Comparison of ENCODE assay signal across 1 cellular context in the genomic region with DNA sequence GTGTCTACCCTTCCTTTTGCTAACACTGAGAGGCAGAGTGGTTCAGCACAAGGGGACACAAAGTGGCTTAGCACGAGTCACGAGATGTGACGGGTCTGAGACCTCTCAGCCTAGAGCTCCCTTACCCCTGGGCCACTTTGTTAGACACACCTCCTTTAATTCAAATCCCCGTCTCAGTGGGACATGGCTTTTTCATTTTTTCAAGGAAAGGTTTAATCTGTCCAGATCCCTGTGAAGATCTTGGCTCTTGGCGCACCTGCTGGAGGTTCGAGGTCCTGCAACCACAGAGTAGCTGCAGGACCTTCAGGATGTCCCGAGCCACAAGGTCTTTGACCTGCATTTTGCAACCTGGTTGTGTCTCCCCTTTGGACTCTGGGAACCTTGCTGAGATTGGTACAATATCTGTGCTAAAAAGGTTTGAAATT.
TF ChIP-seq lines count a peak whose summit lies in the region.

No MANE protein-coding gene starts in this region.

TF ChIP-seq in HepG2, 621 proteins besides CTCF, POLR2A, EP300 and RAD21 (continued from another document and continues in another):
- TF ChIP-seq, protein P1, sequence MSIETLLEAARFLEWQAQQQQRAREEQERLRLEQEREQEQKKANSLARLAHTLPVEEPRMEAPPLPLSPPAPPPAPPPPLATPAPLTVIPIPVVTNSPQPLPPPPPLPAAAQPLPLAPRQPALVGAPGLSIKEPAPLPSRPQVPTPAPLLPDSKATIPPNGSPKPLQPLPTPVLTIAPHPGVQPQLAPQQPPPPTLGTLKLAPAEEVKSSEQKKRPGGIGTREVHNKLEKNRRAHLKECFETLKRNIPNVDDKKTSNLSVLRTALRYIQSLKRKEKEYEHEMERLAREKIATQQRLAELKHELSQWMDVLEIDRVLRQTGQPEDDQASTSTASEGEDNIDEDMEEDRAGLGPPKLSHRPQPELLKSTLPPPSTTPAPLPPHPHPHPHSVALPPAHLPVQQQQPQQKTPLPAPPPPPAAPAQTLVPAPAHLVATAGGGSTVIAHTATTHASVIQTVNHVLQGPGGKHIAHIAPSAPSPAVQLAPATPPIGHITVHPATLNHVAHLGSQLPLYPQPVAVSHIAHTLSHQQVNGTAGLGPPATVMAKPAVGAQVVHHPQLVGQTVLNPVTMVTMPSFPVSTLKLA (IDR thresholded peaks at IDR 0.05): no peak
- TF ChIP-seq ZNF562 (CRISPR knock-in tag; IDR thresholded peaks at IDR 0.05; ENCODE audit: borderline replicate concordance) (no peak), RARG (CRISPR knock-in tag; IDR thresholded peaks at IDR 0.05; ENCODE audit: low read depth) (no peak), RXRB (CRISPR knock-in tag; IDR thresholded peaks at IDR 0.05; ENCODE audit: borderline replicate concordance) (peak; percentile 86), NFRKB (IDR thresholded peaks at IDR 0.05) (no peak), ZNF44 (CRISPR knock-in tag; IDR thresholded peaks at IDR 0.05) (0 out of 2 replicates have a peak, but pooled peaks have one; percentile 48), ZNF292 (CRISPR knock-in tag; IDR thresholded peaks at IDR 0.05; ENCODE audit: borderline replicate concordance, low read depth) (no peak), RCOR2 (CRISPR knock-in tag; IDR thresholded peaks at IDR 0.05) (peak; percentile 90), HOXD1 (CRISPR knock-in tag; IDR thresholded peaks at IDR 0.05) (no peak), ZNF337 (CRISPR knock-in tag; IDR thresholded peaks at IDR 0.05; ENCODE audit: borderline replicate concordance, low read depth) (no peak), SUZ12 (IDR thresholded peaks at IDR 0.05; ENCODE audit: low read depth, low read length) (no peak), ZBTB21 (CRISPR knock-in tag; IDR thresholded peaks at IDR 0.05) (no peak), SOX5 (CRISPR knock-in tag; IDR thresholded peaks at IDR 0.05; ENCODE audit: borderline replicate concordance) (peak; percentile 41; the same call in 1 of the 2 replicates), ZNF557 (CRISPR knock-in tag; IDR thresholded peaks at IDR 0.05) (no peak), SOX6 (IDR thresholded peaks at IDR 0.05) (no peak), SOX6 (CRISPR knock-in tag; IDR thresholded peaks at IDR 0.05) (peak; percentile 72), SMARCC2 (IDR thresholded peaks at IDR 0.05) (no peak), PITX1 (CRISPR knock-in tag; IDR thresholded peaks at IDR 0.05) (no peak), SMAD3 (CRISPR knock-in tag; IDR thresholded peaks at IDR 0.05) (peak; percentile 30; the same call in 1 of the 2 replicates), SOX13 (IDR thresholded peaks at IDR 0.05) (no peak), SOX13 (CRISPR knock-in tag; conservative IDR thresholded peaks at IDR 0.05 in 1 of 2, IDR thresholded peaks at IDR 0.05 in 1 of 2) (peak in 1 of 2 experiments; percentile 65; a peak in 1 of 4 replicates), ZNF543 (CRISPR knock-in tag; IDR thresholded peaks at IDR 0.05) (no peak), PHF20 (CRISPR knock-in tag; IDR thresholded peaks at IDR 0.05) (no peak), ZKSCAN5 (CRISPR knock-in tag; IDR thresholded peaks at IDR 0.05) (no peak), JUN (CRISPR knock-in tag; IDR thresholded peaks at IDR 0.05) (no peak), ZNF20 (CRISPR knock-in tag; IDR thresholded peaks at IDR 0.05) (no peak), ZSCAN25 (CRISPR knock-in tag; IDR thresholded peaks at IDR 0.05) (no peak)
- TF ChIP-seq, protein P2, sequence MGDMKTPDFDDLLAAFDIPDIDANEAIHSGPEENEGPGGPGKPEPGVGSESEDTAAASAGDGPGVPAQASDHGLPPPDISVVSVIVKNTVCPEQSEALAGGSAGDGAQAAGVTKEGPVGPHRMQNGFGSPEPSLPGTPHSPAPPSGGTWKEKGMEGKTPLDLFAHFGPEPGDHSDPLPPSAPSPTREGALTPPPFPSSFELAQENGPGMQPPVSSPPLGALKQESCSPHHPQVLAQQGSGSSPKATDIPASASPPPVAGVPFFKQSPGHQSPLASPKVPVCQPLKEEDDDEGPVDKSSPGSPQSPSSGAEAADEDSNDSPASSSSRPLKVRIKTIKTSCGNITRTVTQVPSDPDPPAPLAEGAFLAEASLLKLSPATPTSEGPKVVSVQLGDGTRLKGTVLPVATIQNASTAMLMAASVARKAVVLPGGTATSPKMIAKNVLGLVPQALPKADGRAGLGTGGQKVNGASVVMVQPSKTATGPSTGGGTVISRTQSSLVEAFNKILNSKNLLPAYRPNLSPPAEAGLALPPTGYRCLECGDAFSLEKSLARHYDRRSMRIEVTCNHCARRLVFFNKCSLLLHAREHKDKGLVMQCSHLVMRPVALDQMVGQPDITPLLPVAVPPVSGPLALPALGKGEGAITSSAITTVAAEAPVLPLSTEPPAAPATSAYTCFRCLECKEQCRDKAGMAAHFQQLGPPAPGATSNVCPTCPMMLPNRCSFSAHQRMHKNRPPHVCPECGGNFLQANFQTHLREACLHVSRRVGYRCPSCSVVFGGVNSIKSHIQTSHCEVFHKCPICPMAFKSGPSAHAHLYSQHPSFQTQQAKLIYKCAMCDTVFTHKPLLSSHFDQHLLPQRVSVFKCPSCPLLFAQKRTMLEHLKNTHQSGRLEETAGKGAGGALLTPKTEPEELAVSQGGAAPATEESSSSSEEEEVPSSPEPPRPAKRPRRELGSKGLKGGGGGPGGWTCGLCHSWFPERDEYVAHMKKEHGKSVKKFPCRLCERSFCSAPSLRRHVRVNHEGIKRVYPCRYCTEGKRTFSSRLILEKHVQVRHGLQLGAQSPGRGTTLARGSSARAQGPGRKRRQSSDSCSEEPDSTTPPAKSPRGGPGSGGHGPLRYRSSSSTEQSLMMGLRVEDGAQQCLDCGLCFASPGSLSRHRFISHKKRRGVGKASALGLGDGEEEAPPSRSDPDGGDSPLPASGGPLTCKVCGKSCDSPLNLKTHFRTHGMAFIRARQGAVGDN (CRISPR knock-in tag; IDR thresholded peaks at IDR 0.05): no peak
- TF ChIP-seq, protein P3, sequence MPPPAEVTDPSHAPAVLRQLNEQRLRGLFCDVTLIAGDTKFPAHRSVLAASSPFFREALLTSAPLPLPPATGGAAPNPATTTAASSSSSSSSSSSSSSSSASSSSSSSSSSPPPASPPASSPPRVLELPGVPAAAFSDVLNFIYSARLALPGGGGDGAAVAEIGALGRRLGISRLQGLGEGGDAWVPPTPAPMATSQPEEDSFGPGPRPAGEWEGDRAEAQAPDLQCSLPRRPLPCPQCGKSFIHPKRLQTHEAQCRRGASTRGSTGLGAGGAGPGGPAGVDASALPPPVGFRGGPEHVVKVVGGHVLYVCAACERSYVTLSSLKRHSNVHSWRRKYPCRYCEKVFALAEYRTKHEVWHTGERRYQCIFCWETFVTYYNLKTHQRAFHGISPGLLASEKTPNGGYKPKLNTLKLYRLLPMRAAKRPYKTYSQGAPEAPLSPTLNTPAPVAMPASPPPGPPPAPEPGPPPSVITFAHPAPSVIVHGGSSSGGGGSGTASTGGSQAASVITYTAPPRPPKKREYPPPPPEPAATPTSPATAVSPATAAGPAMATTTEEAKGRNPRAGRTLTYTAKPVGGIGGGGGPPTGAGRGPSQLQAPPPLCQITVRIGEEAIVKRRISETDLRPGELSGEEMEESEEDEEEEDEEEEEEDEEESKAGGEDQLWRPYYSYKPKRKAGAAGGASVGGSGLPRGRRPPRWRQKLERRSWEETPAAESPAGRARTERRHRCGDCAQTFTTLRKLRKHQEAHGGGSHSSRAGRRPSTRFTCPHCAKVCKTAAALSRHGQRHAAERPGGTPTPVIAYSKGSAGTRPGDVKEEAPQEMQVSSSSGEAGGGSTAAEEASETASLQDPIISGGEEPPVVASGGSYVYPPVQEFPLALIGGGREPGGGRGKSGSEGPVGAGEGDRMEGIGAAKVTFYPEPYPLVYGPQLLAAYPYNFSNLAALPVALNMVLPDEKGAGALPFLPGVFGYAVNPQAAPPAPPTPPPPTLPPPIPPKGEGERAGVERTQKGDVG (CRISPR knock-in tag; IDR thresholded peaks at IDR 0.05; ENCODE audit: borderline replicate concordance): no peak
- TF ChIP-seq, protein P4, sequence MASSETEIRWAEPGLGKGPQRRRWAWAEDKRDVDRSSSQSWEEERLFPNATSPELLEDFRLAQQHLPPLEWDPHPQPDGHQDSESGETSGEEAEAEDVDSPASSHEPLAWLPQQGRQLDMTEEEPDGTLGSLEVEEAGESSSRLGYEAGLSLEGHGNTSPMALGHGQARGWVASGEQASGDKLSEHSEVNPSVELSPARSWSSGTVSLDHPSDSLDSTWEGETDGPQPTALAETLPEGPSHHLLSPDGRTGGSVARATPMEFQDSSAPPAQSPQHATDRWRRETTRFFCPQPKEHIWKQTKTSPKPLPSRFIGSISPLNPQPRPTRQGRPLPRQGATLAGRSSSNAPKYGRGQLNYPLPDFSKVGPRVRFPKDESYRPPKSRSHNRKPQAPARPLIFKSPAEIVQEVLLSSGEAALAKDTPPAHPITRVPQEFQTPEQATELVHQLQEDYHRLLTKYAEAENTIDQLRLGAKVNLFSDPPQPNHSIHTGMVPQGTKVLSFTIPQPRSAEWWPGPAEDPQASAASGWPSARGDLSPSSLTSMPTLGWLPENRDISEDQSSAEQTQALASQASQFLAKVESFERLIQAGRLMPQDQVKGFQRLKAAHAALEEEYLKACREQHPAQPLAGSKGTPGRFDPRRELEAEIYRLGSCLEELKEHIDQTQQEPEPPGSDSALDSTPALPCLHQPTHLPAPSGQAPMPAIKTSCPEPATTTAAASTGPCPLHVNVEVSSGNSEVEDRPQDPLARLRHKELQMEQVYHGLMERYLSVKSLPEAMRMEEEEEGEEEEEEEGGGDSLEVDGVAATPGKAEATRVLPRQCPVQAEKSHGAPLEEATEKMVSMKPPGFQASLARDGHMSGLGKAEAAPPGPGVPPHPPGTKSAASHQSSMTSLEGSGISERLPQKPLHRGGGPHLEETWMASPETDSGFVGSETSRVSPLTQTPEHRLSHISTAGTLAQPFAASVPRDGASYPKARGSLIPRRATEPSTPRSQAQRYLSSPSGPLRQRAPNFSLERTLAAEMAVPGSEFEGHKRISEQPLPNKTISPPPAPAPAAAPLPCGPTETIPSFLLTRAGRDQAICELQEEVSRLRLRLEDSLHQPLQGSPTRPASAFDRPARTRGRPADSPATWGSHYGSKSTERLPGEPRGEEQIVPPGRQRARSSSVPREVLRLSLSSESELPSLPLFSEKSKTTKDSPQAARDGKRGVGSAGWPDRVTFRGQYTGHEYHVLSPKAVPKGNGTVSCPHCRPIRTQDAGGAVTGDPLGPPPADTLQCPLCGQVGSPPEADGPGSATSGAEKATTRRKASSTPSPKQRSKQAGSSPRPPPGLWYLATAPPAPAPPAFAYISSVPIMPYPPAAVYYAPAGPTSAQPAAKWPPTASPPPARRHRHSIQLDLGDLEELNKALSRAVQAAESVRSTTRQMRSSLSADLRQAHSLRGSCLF (CRISPR knock-in tag; IDR thresholded peaks at IDR 0.05; ENCODE audit: borderline replicate concordance): no peak
- TF ChIP-seq, protein P5, sequence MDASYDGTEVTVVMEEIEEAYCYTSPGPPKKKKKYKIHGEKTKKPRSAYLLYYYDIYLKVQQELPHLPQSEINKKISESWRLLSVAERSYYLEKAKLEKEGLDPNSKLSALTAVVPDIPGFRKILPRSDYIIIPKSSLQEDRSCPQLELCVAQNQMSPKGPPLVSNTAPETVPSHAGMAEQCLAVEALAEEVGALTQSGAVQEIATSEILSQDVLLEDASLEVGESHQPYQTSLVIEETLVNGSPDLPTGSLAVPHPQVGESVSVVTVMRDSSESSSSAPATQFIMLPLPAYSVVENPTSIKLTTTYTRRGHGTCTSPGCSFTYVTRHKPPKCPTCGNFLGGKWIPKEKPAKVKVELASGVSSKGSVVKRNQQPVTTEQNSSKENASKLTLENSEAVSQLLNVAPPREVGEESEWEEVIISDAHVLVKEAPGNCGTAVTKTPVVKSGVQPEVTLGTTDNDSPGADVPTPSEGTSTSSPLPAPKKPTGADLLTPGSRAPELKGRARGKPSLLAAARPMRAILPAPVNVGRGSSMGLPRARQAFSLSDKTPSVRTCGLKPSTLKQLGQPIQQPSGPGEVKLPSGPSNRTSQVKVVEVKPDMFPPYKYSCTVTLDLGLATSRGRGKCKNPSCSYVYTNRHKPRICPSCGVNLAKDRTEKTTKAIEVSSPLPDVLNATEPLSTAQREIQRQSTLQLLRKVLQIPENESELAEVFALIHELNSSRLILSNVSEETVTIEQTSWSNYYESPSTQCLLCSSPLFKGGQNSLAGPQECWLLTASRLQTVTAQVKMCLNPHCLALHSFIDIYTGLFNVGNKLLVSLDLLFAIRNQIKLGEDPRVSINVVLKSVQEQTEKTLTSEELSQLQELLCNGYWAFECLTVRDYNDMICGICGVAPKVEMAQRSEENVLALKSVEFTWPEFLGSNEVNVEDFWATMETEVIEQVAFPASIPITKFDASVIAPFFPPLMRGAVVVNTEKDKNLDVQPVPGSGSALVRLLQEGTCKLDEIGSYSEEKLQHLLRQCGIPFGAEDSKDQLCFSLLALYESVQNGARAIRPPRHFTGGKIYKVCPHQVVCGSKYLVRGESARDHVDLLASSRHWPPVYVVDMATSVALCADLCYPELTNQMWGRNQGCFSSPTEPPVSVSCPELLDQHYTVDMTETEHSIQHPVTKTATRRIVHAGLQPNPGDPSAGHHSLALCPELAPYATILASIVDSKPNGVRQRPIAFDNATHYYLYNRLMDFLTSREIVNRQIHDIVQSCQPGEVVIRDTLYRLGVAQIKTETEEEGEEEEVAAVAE (CRISPR knock-in tag; IDR thresholded peaks at IDR 0.05; ENCODE audit: borderline replicate concordance): no peak
- TF ChIP-seq, protein P6, sequence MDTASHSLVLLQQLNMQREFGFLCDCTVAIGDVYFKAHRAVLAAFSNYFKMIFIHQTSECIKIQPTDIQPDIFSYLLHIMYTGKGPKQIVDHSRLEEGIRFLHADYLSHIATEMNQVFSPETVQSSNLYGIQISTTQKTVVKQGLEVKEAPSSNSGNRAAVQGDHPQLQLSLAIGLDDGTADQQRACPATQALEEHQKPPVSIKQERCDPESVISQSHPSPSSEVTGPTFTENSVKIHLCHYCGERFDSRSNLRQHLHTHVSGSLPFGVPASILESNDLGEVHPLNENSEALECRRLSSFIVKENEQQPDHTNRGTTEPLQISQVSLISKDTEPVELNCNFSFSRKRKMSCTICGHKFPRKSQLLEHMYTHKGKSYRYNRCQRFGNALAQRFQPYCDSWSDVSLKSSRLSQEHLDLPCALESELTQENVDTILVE (CRISPR knock-in tag; IDR thresholded peaks at IDR 0.05): 0 out of 2 replicates have a peak, but pooled peaks have one; percentile 24
- TF ChIP-seq, protein P7, sequence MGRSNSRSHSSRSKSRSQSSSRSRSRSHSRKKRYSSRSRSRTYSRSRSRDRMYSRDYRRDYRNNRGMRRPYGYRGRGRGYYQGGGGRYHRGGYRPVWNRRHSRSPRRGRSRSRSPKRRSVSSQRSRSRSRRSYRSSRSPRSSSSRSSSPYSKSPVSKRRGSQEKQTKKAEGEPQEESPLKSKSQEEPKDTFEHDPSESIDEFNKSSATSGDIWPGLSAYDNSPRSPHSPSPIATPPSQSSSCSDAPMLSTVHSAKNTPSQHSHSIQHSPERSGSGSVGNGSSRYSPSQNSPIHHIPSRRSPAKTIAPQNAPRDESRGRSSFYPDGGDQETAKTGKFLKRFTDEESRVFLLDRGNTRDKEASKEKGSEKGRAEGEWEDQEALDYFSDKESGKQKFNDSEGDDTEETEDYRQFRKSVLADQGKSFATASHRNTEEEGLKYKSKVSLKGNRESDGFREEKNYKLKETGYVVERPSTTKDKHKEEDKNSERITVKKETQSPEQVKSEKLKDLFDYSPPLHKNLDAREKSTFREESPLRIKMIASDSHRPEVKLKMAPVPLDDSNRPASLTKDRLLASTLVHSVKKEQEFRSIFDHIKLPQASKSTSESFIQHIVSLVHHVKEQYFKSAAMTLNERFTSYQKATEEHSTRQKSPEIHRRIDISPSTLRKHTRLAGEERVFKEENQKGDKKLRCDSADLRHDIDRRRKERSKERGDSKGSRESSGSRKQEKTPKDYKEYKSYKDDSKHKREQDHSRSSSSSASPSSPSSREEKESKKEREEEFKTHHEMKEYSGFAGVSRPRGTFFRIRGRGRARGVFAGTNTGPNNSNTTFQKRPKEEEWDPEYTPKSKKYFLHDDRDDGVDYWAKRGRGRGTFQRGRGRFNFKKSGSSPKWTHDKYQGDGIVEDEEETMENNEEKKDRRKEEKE (IDR thresholded peaks at IDR 0.05): no peak
